ENCODE assay signal across 1 cellular context in genomic region chr7:30284298-30285066, GRCh38.
TF ChIP-seq lines count a peak whose summit lies in the region.

TSS of gene ZNRF2 (plus strand) at chr7:30284597. CDS start at chr7:30285358, 761 bp downstream.

TF ChIP-seq in K562, 482 proteins besides CTCF, POLR2A, EP300 and RAD21 (continued from another document and continues in another):
- TF ChIP-seq THRB (CRISPR knock-in tag; conservative IDR thresholded peaks at IDR 0.05), result no peak
- no peak for TF ChIP-seq BRD4 (IDR thresholded peaks at IDR 0.05)
- no peak for TF ChIP-seq ZNF445 (CRISPR knock-in tag; IDR thresholded peaks at IDR 0.05; ENCODE audit: low read depth)
- TF ChIP-seq POLR2AphosphoS5 (IDR thresholded peaks at IDR 0.05; ENCODE audit: control insufficient read depth, insufficient read depth, low read depth, low read length), result 0 out of 2 replicates have a peak, but pooled peaks have one; percentile 29
- no peak for TF ChIP-seq FOXK1 (CRISPR knock-in tag; IDR thresholded peaks at IDR 0.05; ENCODE audit: borderline replicate concordance)
- TF ChIP-seq TAF1 (IDR thresholded peaks at IDR 0.05; ENCODE audit: control insufficient read depth, extremely low read depth, insufficient read depth, low read length, severe bottlenecking), result peak; percentile 58
- no peak for TF ChIP-seq KLF10 (CRISPR knock-in tag; IDR thresholded peaks at IDR 0.05)
- TF ChIP-seq PML (IDR thresholded peaks at IDR 0.05; ENCODE audit: low read length), result no peak
- no peak; the same call in 1 of the 2 replicates for TF ChIP-seq IRF1 (CRISPR knock-in tag; IDR thresholded peaks at IDR 0.05; ENCODE audit: borderline replicate concordance)
- TF ChIP-seq PTBP1 (IDR thresholded peaks at IDR 0.05; ENCODE audit: low read depth, low read length), result no peak
- TF ChIP-seq CAMTA2 (CRISPR knock-in tag; conservative IDR thresholded peaks at IDR 0.05), result no peak
- TF ChIP-seq GTF2F1 (IDR thresholded peaks at IDR 0.05; ENCODE audit: low read depth, low read length), result no peak
- no peak for TF ChIP-seq FOXJ2 (tag; IDR thresholded peaks at IDR 0.05)
- no peak for TF ChIP-seq XRCC4 (IDR thresholded peaks at IDR 0.05; ENCODE audit: extremely low read depth, insufficient read depth, insufficient read length)
- TF ChIP-seq EGR1 (conservative IDR thresholded peaks at IDR 0.05), result peak; percentile 48; the same call in 1 of the 2 replicates
- no peak for TF ChIP-seq HMG20A (CRISPR knock-in tag; conservative IDR thresholded peaks at IDR 0.05)
- no peak for TF ChIP-seq CHD7 (IDR thresholded peaks at IDR 0.05; ENCODE audit: low read depth, low read length)
- TF ChIP-seq FOXK2 (conservative IDR thresholded peaks at IDR 0.05 in 1 of 2, IDR thresholded peaks at IDR 0.05 in 1 of 2; ENCODE audit: low read depth in 2 of 2), result peak; percentile 77; a peak in 2 of 4 replicates
- TF ChIP-seq TAL1 (IDR thresholded peaks at IDR 0.05), result no peak
- TF ChIP-seq ETV6 (IDR thresholded peaks at IDR 0.05; ENCODE audit: borderline replicate concordance in 1 of 2, low read depth in 2 of 2, low read length in 1 of 2), result no peak
- TF ChIP-seq ETV6 (CRISPR knock-in tag; IDR thresholded peaks at IDR 0.05; ENCODE audit: borderline replicate concordance), result peak; percentile 20; the same call in 1 of the 2 replicates
- no peak for TF ChIP-seq TCF7 (IDR thresholded peaks at IDR 0.05; ENCODE audit: borderline replicate concordance)
- TF ChIP-seq ZNF263 (CRISPR knock-in tag; IDR thresholded peaks at IDR 0.05; ENCODE audit: borderline replicate concordance), result peak; percentile 44; the same call in 1 of the 2 replicates
- no peak for TF ChIP-seq ZNF707 (CRISPR knock-in tag; conservative IDR thresholded peaks at IDR 0.05)
- TF ChIP-seq CEBPG (CRISPR knock-in tag; IDR thresholded peaks at IDR 0.05), result no peak
- no peak for TF ChIP-seq CEBPG (tag; conservative IDR thresholded peaks at IDR 0.05 in 1 of 2, IDR thresholded peaks at IDR 0.05 in 1 of 2)
- TF ChIP-seq HOXB6 (CRISPR knock-in tag; IDR thresholded peaks at IDR 0.05; ENCODE audit: borderline replicate concordance), result no peak
- TF ChIP-seq ZNF830 (CRISPR knock-in tag; IDR thresholded peaks at IDR 0.05), result no peak
- peak; percentile 71; the same call in 1 of the 2 replicates for TF ChIP-seq ATF7 (IDR thresholded peaks at IDR 0.05)
- TF ChIP-seq ZNF133 (CRISPR knock-in tag; IDR thresholded peaks at IDR 0.05), result no peak
- no peak for TF ChIP-seq DIDO1 (tag; IDR thresholded peaks at IDR 0.05; ENCODE audit: low read depth)
- 0 out of 6 replicates have a peak, but pooled peaks of 1 of the 3 experiments have one; percentile 61 for TF ChIP-seq ZBTB11 (CRISPR knock-in tag; IDR thresholded peaks at IDR 0.05)
- no peak for TF ChIP-seq ZNF561 (CRISPR knock-in tag; conservative IDR thresholded peaks at IDR 0.05)
- TF ChIP-seq FIP1L1 (IDR thresholded peaks at IDR 0.05; ENCODE audit: low read depth, low read length, poor library complexity, severe bottlenecking), result peak; percentile 51
- no peak for TF ChIP-seq NFE2L1 (tag; IDR thresholded peaks at IDR 0.05; ENCODE audit: borderline replicate concordance, low read depth)
- TF ChIP-seq PTTG1 (tag; IDR thresholded peaks at IDR 0.05; ENCODE audit: low read depth), result no peak
- TF ChIP-seq ZNF766 (CRISPR knock-in tag; conservative IDR thresholded peaks at IDR 0.05), result peak; percentile 16; the same call in 1 of the 2 replicates
- TF ChIP-seq SLC30A9 (CRISPR knock-in tag; IDR thresholded peaks at IDR 0.05), result no peak
- peak; percentile 99 for TF ChIP-seq CTBP1 (IDR thresholded peaks at IDR 0.05; ENCODE audit: borderline replicate concordance)
- TF ChIP-seq SREBF1 (IDR thresholded peaks at IDR 0.05; ENCODE audit: borderline replicate concordance, low read depth, low read length), result no peak
- no peak for TF ChIP-seq BMI1 (IDR thresholded peaks at IDR 0.05; ENCODE audit: low read length)
- TF ChIP-seq TAF9B (IDR thresholded peaks at IDR 0.05; ENCODE audit: partially characterized antibody), result peak; percentile 21
- no peak for TF ChIP-seq FOSL1 (tag; conservative IDR thresholded peaks at IDR 0.05)
- no peak for TF ChIP-seq RBM39 (optimal IDR thresholded peaks at IDR 0.05; ENCODE audit: low read depth, low read length)
- TF ChIP-seq ZNF609 (CRISPR knock-in tag; IDR thresholded peaks at IDR 0.05; ENCODE audit: borderline replicate concordance), result no peak
- no peak for TF ChIP-seq ZNF24 (IDR thresholded peaks at IDR 0.05)
